ENCODE assay signal across 29 cellular contexts in genomic region chr13:46213242-46213641, GRCh38. TPM values are rescaled to one million over a fixed set of nuclear protein-coding genes. Genes with fewer than 3 reads are reported as not detected.
DNase-seq lines count a peak whose midpoint lies in the region; ATAC-seq and TF ChIP-seq lines count a peak whose summit lies in the region.
"Had no signal": no experiment of that assay in that cellular context is flagged by ENCODE, and none has a peak within 500 bp of the region (broad histone marks: within the 10 kb centered on the region; RNA-seq: fewer than 3 reads in every experiment).

No MANE protein-coding gene starts in this region.

- H3K36me3 ChIP-seq in CD4-positive, alpha-beta memory T cell (ENCODE audit: insufficient read depth, low read length), result no peaks in the 10 kb centered on the region
- no peaks in the 10 kb centered on the region for H3K36me3 ChIP-seq in PC-3 (ENCODE audit: low read depth, low read length)
- H3K36me3 ChIP-seq: left ventricle myocardium inferior, thoracic aorta had no signal

- H3K4me2 ChIP-seq in PC-3 (ENCODE audit: low read length), result peak overlapping the region; percentile 33; the same call in 1 of the 2 replicates

- no peaks in the 10 kb centered on the region for H3K9me2 ChIP-seq in PC-3 (replicated peaks; ENCODE audit: low read length)

- TF ChIP-seq CTCF in PC-3 (conservative IDR thresholded peaks at IDR 0.05; ENCODE audit: low read depth, low read length), result no peak

- ATAC-seq in PC-3 (no peak), GM18861 (IDR thresholded peaks at IDR 0.05; ENCODE audit: unreplicated experiment) (no peak)
- ATAC-seq: esophagus mucosa, right cardiac atrium had no signal

- peaks cover 7% of the 10 kb centered on the region; the same call in 1 of the 2 replicates for H3K79me2 ChIP-seq in PC-3 (ENCODE audit: low read length)

- no peaks in the 10 kb centered on the region for H3K27me3 Mint-ChIP-seq in CD4-positive, alpha-beta memory T cell
- H3K27me3 Mint-ChIP-seq: stimulated activated naive B cell treated with anti-CD40 and anti-IgM and Interleukin-4, amounts not matched to agents 10 μg/mL and 1 μg/mL and 100 μg/mL, for 72 hours had no signal

- H3K4me3 Mint-ChIP-seq in CD4-positive, alpha-beta memory T cell, result peak overlapping the region in 3 of 8 donors; percentile 22 to 57 (median 29)
- H3K4me3 Mint-ChIP-seq: mesothelial cell of epicardium; stimulated activated naive B cell treated with anti-CD40 and anti-IgM and Interleukin-4, amounts not matched to agents 10 μg/mL and 1 μg/mL and 100 μg/mL, for 72 hours had no signal

- no peak overlapping the region for H2AFZ ChIP-seq in PC-3 (ENCODE audit: low read length)

- no peaks in the 10 kb centered on the region for H3F3A ChIP-seq in PC-3 (ENCODE audit: low read length, unreplicated experiment)

- peaks cover 0 to 6% (median 0%) of the 10 kb centered on the region in 8 donors for H3K9me3 Mint-ChIP-seq in CD4-positive, alpha-beta memory T cell
- H3K9me3 Mint-ChIP-seq: immature natural killer cell had no signal

- peaks cover 7 to 21% (median 18%) of the 10 kb centered on the region in 4 donors for H3K4me1 Mint-ChIP-seq in CD4-positive, alpha-beta memory T cell

- H3K4me3 ChIP-seq in CD4-positive, alpha-beta memory T cell (ENCODE audit: low read length in 2 of 2), result no peak overlapping the region
- no peak overlapping the region for H3K4me3 ChIP-seq in PC-3 (ENCODE audit: low read length)
- H3K4me3 ChIP-seq: left ventricle myocardium inferior, thoracic aorta had no signal

- no peak overlapping the region for H3K27ac ChIP-seq in CD4-positive, alpha-beta memory T cell (ENCODE audit: low read depth, low read length)
- H3K27ac ChIP-seq in PC-3 (ENCODE audit: low read length) (no peak overlapping the region), substantia nigra (ENCODE audit: low read depth, low read length, poor library complexity, severe bottlenecking) (no peak overlapping the region)
- H3K27ac ChIP-seq: C4-2B, left ventricle myocardium inferior, thoracic aorta had no signal

- no peaks in the 10 kb centered on the region for H3K9me3 ChIP-seq in CD4-positive, alpha-beta memory T cell (ENCODE audit: control insufficient read depth in 1 of 2, low read length in 2 of 2)
- no peaks in the 10 kb centered on the region for H3K9me3 ChIP-seq in PC-3 (ENCODE audit: low read length)
- H3K9me3 ChIP-seq: thoracic aorta had no signal

- POLR2A ChIA-PET in CD4-positive, alpha-beta memory T cell (lab: Charles Lee; ENCODE audit: partially characterized antibody), result interaction anchor here (1.3 kb wide), 1 partner anchor 41 kb away, joined by 4 read pairs; no protein-coding TSS in a partner anchor
- POLR2A ChIA-PET in PC-3 (lab: Charles Lee; ENCODE audit: unreplicated experiment), result no interaction called here

- peak; percentile 26 for DNase-seq in ACHN
- no peak for DNase-seq in CD4-positive, alpha-beta memory T cell
- peak; percentile 18 for DNase-seq in PC-3
- peak; percentile 38 for DNase-seq in kidney glomerular epithelial cell (lab: John Stamatoyannopoulos, UW)
- DNase-seq in NCI-H69 (lab: John Stamatoyannopoulos, UW), result no peak
- no peak for DNase-seq in substantia nigra (lab: John Stamatoyannopoulos, UW)
- DNase-seq: activated CD4-positive, alpha-beta T cell treated with anti-CD3 and anti-CD28 coated beads for 1 hour; activated CD8-positive, alpha-beta memory T cell treated with anti-CD3 and anti-CD28 coated beads, Interleukin-2, amount 50 U/mL, for 48 hours; activated naive CD4-positive, alpha-beta T cell; DMS 273 treated with DMSO at 0.1 percent for 48 hours; effector memory CD4-positive, alpha-beta T cell; foreskin melanocyte; GDM1; immature natural killer cell; left ventricle myocardium inferior; NCI-H1694 treated with DMSO at 0.1 percent for 48 hours; NCI-H2171; NCI-H526; right cardiac atrium; stimulated activated CD4-positive, alpha-beta T cell treated with anti-CD3 and anti-CD28 coated beads, Interleukin-4, amount 100 ng/mL, for 24 hours; stimulated activated naive B cell treated with anti-CD40 and anti-IgM and Interleukin-4, amounts not matched to agents 10 μg/mL and 1 μg/mL and 100 μg/mL, for 72 hours had no signal

- no peak overlapping the region for H3K9ac ChIP-seq in PC-3 (ENCODE audit: low read length)

- no TSS peak for BruUV-seq in PC-3 (replicated peaks; lab: Mats Ljungman, UMichigan)

- no peaks in the 10 kb centered on the region for H3K27me3 ChIP-seq in CD4-positive, alpha-beta memory T cell (ENCODE audit: insufficient read depth, low read length)
- H3K27me3 ChIP-seq in PC-3 (ENCODE audit: low read length), result no peaks in the 10 kb centered on the region

- CTCF ChIA-PET in CD4-positive, alpha-beta memory T cell (lab: Charles Lee; ENCODE audit: partially characterized antibody), result interaction anchor here (1.2 to 1.3 kb wide), 2 partner anchors 35 to 77 kb away, joined by 3 read pairs; no protein-coding TSS in a partner anchor
- CTCF ChIA-PET in PC-3 (lab: Charles Lee), result no interaction called here

- peak overlapping the region in 6 of 7 donors; percentile 19 to 92 (median 56) for H3K27ac Mint-ChIP-seq in CD4-positive, alpha-beta memory T cell
- H3K27ac Mint-ChIP-seq: mesothelial cell of epicardium; nephron; stimulated activated naive B cell treated with anti-CD40 and anti-IgM and Interleukin-4, amounts not matched to agents 10 μg/mL and 1 μg/mL and 100 μg/mL, for 72 hours had no signal

- peaks cover 18% of the 10 kb centered on the region for H3K4me1 ChIP-seq in CD4-positive, alpha-beta memory T cell (ENCODE audit: insufficient read depth, low read length)
- H3K4me1 ChIP-seq in PC-3 (ENCODE audit: insufficient read depth, low read length), result peaks cover 24% of the 10 kb centered on the region

- intact Hi-C loops in CD4-positive, alpha-beta memory T cell (cut with micrococcal nuclease), result no loop called here
- intact Hi-C loops in PC-3 (cut with micrococcal nuclease), result loop anchor here (5.0 kb wide), 1 partner anchor 74 kb away; no protein-coding TSS in a partner anchor

- in situ Hi-C loops in ACHN (cut with HindIII; ENCODE audit: low pct_ligation_motif_present, low pct_unique_long_range_greater_than_20kb, low sequenced_read_pairs), result no loop called here

- H3K36me3 Mint-ChIP-seq in CD4-positive, alpha-beta memory T cell, result peaks cover 0 to 3% of the 10 kb centered on the region in 2 donors

- no peaks in the 10 kb centered on the region for H4K20me1 ChIP-seq in PC-3 (ENCODE audit: low read length)

RNA-seq across cellular contexts. Expression of gene LRRC63, which starts 1.5 kb away (rescaled TPM):
- under 1 TPM; 0.49 to 0.75 TPM for total RNA-seq in CD4-positive, alpha-beta memory T cell
- under 1 TPM; 0.41 to 0.57 TPM for polyA plus RNA-seq in CD4-positive, alpha-beta memory T cell
- 0.26 and 0.35 TPM in 2 replicates for total RNA-seq in PC-3 (2014; rRNA removed)
- total RNA-seq: esophagus mucosa, H1, left ventricle myocardium inferior, osteocyte, right cardiac atrium had no signal
- polyA plus RNA-seq: H1, right cardiac atrium had no signal

RNA-seq across cellular contexts. Expression of gene LCP1, which starts 31.3 kb away (rescaled TPM):
- total RNA-seq in CD4-positive, alpha-beta memory T cell, result 100 to 1,000 TPM; 466 to 497 TPM
- polyA plus RNA-seq in CD4-positive, alpha-beta memory T cell, result 1,000 to 10,000 TPM; 1,169 to 1,658 TPM
- total RNA-seq in PC-3 (2014; rRNA removed), result 133 and 143 TPM in 2 replicates
- total RNA-seq: osteocyte had no signal

Comparison
In these comparisons a context has a peak if more than half of its experiments do, and no peak if none do; other contexts are left out.
1. DNase-seq: peak in ACHN (single experiment), PC-3 (single experiment) and kidney glomerular epithelial cell (single experiment); none in CD4-positive, alpha-beta memory T cell (0 of 5), NCI-H69 (single experiment) and substantia nigra (0 of 49).